19 cellular contexts compared by ENCODE assay signal in genomic region chr11:28757725-28758515, GRCh38.
DNase-seq lines count a peak whose midpoint lies in the region; ATAC-seq, FAIRE-seq and TF ChIP-seq lines count a peak whose summit lies in the region.
"Had no signal": no experiment of that assay in that cellular context is flagged by ENCODE, and none has a peak within 500 bp of the region (broad histone marks: within the 10 kb centered on the region; RNA-seq: fewer than 3 reads in every experiment).

No MANE protein-coding gene starts in this region.

- H3K4me3 Mint-ChIP-seq in mesothelial cell of epicardium, result no peak overlapping the region
- H3K4me3 Mint-ChIP-seq in activated CD4-positive, alpha-beta T cell treated with anti-CD3 and anti-CD28 coated beads, Interleukin-2, amount 10 ng/mL, durations not matched to agents 24 days and 14 days, result no peak overlapping the region

- no peaks in the 10 kb centered on the region for H3K4me1 ChIP-seq in small intestine (ENCODE audit: control insufficient read depth in 2 of 2, insufficient read depth in 1 of 2, low read depth in 1 of 2, low read length in 1 of 2)
- H3K4me1 ChIP-seq: BE2C had no signal

- peak; percentile 32 for DNase-seq in AG08396 (ENCODE audit: low spot score)
- DNase-seq in cardiac fibroblast (ENCODE audit: low read depth in 2 of 2), result peak; percentile 88 to 89
- no peak for DNase-seq in mesothelial cell of epicardium (ENCODE audit: low spot score in 2 of 2, unreplicated experiment in 2 of 2)
- no peak for DNase-seq in activated CD4-positive, alpha-beta T cell treated with anti-CD3 and anti-CD28 coated beads, Interleukin-2, amount 10 ng/mL, durations not matched to agents 24 days and 14 days
- DNase-seq in small intestine, result no peak
- DNase-seq: activated gamma-delta T cell; BE2C; DND-41; KBM-7; NCI-H146; nucleus accumbens; SJCRH30; stimulated activated CD4-positive, alpha-beta T cell treated with anti-CD3 and anti-CD28 coated beads, Interleukin-15, amount 100 ng/mL, for 24 hours had no signal

- peak overlapping the region; percentile 81 for H3K27ac Mint-ChIP-seq in mesothelial cell of epicardium
- no peak overlapping the region for H3K27ac Mint-ChIP-seq in activated CD4-positive, alpha-beta T cell treated with anti-CD3 and anti-CD28 coated beads, Interleukin-2, amount 10 ng/mL, durations not matched to agents 24 days and 14 days

- 73 to 87% (median 82%) methylated on average over 5 of the region's 5 CpGs for WGBS in small intestine, 3 donors

- peaks cover 4% of the 10 kb centered on the region for H3K9me3 Mint-ChIP-seq in mesothelial cell of epicardium
- peaks cover 4% of the 10 kb centered on the region for H3K9me3 Mint-ChIP-seq in activated CD4-positive, alpha-beta T cell treated with anti-CD3 and anti-CD28 coated beads, Interleukin-2, amount 10 ng/mL, durations not matched to agents 24 days and 14 days

- no peaks in the 10 kb centered on the region for H3K9me3 ChIP-seq in small intestine (ENCODE audit: control insufficient read depth, low read depth)
- H3K9me3 ChIP-seq: BE2C, SJCRH30, thoracic aorta had no signal

- H3K4me3 ChIP-seq in cardiac fibroblast (replicated peaks in 1 of 2; ENCODE audit: low read depth in 2 of 2, low read length in 2 of 2) (no peak overlapping the region), small intestine (ENCODE audit: low read depth in 1 of 2, low read length in 2 of 2) (no peak overlapping the region)
- H3K4me3 ChIP-seq: SJCRH30, thoracic aorta had no signal

- no peak for TF ChIP-seq RAD21 in Ishikawa (IDR thresholded peaks at IDR 0.05; ENCODE audit: low read depth)

- no peak for ATAC-seq in HG02870 (IDR thresholded peaks at IDR 0.05; ENCODE audit: unreplicated experiment)
- no peak for ATAC-seq in HG03280 (IDR thresholded peaks at IDR 0.05; ENCODE audit: unreplicated experiment)

- no peak for TF ChIP-seq EP300 in Ishikawa (IDR thresholded peaks at IDR 0.05; ENCODE audit: borderline replicate concordance)

- H3K36me3 Mint-ChIP-seq in mesothelial cell of epicardium, result no peaks in the 10 kb centered on the region
- H3K36me3 Mint-ChIP-seq in activated CD4-positive, alpha-beta T cell treated with anti-CD3 and anti-CD28 coated beads, Interleukin-2, amount 10 ng/mL, durations not matched to agents 24 days and 14 days (ENCODE audit: low read depth), result no peaks in the 10 kb centered on the region

- FAIRE-seq in small intestine (lab: Jason Lieb, UNC), result no peak
- FAIRE-seq: GM19239, TTC549 had no signal

- H3K27me3 ChIP-seq in small intestine (ENCODE audit: control insufficient read depth in 2 of 2, insufficient read depth in 2 of 2, low read length in 2 of 2), result no peaks in the 10 kb centered on the region
- H3K27me3 ChIP-seq: BE2C, SJCRH30 had no signal

- no peak overlapping the region for H3K27ac ChIP-seq in small intestine (ENCODE audit: low read depth in 1 of 2, low read length in 1 of 2)
- H3K27ac ChIP-seq: SJCRH30 had no signal

- peaks cover 40% of the 10 kb centered on the region for H3K4me1 Mint-ChIP-seq in mesothelial cell of epicardium
- no peaks in the 10 kb centered on the region for H3K4me1 Mint-ChIP-seq in activated CD4-positive, alpha-beta T cell treated with anti-CD3 and anti-CD28 coated beads, Interleukin-2, amount 10 ng/mL, durations not matched to agents 24 days and 14 days

- no peak for TF ChIP-seq CTCF in cardiac fibroblast (IDR thresholded peaks at IDR 0.05; ENCODE audit: low read depth, low read length)
- no peak for TF ChIP-seq CTCF in mesothelial cell of epicardium (IDR thresholded peaks at IDR 0.05; ENCODE audit: unreplicated experiment)

- H3K27me3 Mint-ChIP-seq in mesothelial cell of epicardium (ENCODE audit: low read depth), result no peaks in the 10 kb centered on the region
- H3K27me3 Mint-ChIP-seq in activated CD4-positive, alpha-beta T cell treated with anti-CD3 and anti-CD28 coated beads, Interleukin-2, amount 10 ng/mL, durations not matched to agents 24 days and 14 days, result no peaks in the 10 kb centered on the region

- intact Hi-C loops in activated CD4-positive, alpha-beta T cell treated with anti-CD3 and anti-CD28 coated beads, Interleukin-2, amount 10 ng/mL, durations not matched to agents 24 days and 14 days (cut with micrococcal nuclease), result no loop called here

- H3K36me3 ChIP-seq in small intestine (ENCODE audit: control insufficient read depth in 2 of 2, insufficient read depth in 2 of 2, low read length in 2 of 2), result no peaks in the 10 kb centered on the region
- H3K36me3 ChIP-seq: BE2C, SJCRH30, thoracic aorta had no signal

TF ChIP-seq in Ishikawa, 13 proteins besides CTCF, POLR2A, EP300 and RAD21:
- TF ChIP-seq NFIC (IDR thresholded peaks at IDR 0.05), result 0 out of 2 replicates have a peak, but pooled peaks have one; percentile 15
- no peak for TF ChIP-seq MAX (IDR thresholded peaks at IDR 0.05)
- TF ChIP-seq TEAD4 (IDR thresholded peaks at IDR 0.05), result peak; percentile 31; the same call in 1 of the 2 replicates
TF ChIP-seq in Ishikawa: peak in this region for 2.

Comparison
In these comparisons a context has a peak if more than half of its experiments do, and no peak if none do; other contexts are left out.
1. DNase-seq: peak in AG08396 (single experiment) and cardiac fibroblast (2 of 2); none in mesothelial cell of epicardium (0 of 2), activated CD4-positive, alpha-beta T cell treated with anti-CD3 and anti-CD28 coated beads, Interleukin-2, amount 10 ng/mL, durations not matched to agents 24 days and 14 days (single experiment) and small intestine (single experiment).